In the genomic region with DNA sequence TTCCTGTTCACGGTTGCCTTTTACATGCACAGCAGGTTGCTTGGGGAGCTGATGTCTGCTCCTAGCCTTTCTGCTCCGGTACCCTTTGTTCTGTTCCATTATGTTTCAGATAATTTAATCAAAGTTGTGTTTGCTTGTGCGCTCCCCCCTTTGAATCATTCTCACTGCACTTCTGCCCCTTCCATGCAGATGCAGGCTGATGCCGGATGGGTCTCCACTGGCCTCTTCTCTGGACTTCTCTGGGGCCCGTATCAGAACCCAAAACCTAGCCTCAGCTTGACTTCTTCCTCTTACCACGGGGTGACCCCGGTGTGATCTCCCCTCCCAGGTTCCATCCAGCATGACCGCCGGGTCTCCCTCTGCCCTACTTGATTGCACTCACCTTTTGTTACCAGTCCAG, we compare ENCODE assay signal across 8 cellular contexts.
"Had no signal": no experiment of that assay in that cellular context is flagged by ENCODE, and none has a peak within 500 bp of the region (broad histone marks: within the 10 kb centered on the region; RNA-seq: fewer than 3 reads in every experiment).

No MANE protein-coding gene starts in this region.

- H3K27ac ChIP-seq: HL-60 had no signal

- H3K4me3 ChIP-seq: HAP-1, K562 had no signal

- H3K4me1 ChIP-seq: HAP-1 had no signal

- FAIRE-seq: H54, HepG2, K562 had no signal

- H3K9me3 ChIP-seq: HAP-1 had no signal

- H3K36me3 ChIP-seq: HAP-1 had no signal

- H3K27ac Mint-ChIP-seq: HFFc6 had no signal

- H3K4me3 Mint-ChIP-seq: HFFc6 had no signal

- DNase-seq: GOT3, HFFc6, KG1 had no signal
